In genomic region chr20:4812641-4813075, GRCh38 we compare ENCODE assay signal across 7 cellular contexts. TPM values are rescaled to one million over a fixed set of nuclear protein-coding genes. Genes with fewer than 3 reads are reported as not detected.
A peak's percentile ranks its signal among the peaks of the same experiment; 100 is the strongest.
DNase-seq lines count a peak whose midpoint lies in the region; ATAC-seq and TF ChIP-seq lines count a peak whose summit lies in the region.

No MANE protein-coding gene starts in this region.

- H3K9me2 ChIP-seq in MM.1S (replicated peaks; ENCODE audit: insufficient read depth, low read length), result no peaks in the 10 kb centered on the region

- H4K20me1 ChIP-seq in MM.1S (ENCODE audit: insufficient read depth, low read length), result no peaks in the 10 kb centered on the region

- H3K36me3 ChIP-seq in colonic mucosa (no peaks in the 10 kb centered on the region), MM.1S (replicated peaks; ENCODE audit: insufficient read depth, low read length) (no peaks in the 10 kb centered on the region)

- peak overlapping the region; percentile 88 to 93 for H3K4me3 Mint-ChIP-seq in stimulated activated naive B cell treated with anti-CD40 and anti-IgM and Interleukin-4, amounts not matched to agents 10 μg/mL and 1 μg/mL and 100 μg/mL, for 72 hours

- H2AFZ ChIP-seq in MM.1S (ENCODE audit: low read length), result no peak overlapping the region

- no peak overlapping the region for H3K9ac ChIP-seq in colonic mucosa (ENCODE audit: low read depth in 2 of 2, low read length in 2 of 2)
- H3K9ac ChIP-seq in MM.1S (ENCODE audit: low read length), result no peak overlapping the region

- no peaks in the 10 kb centered on the region for H3K79me2 ChIP-seq in MM.1S (ENCODE audit: low read length)

- intact Hi-C loops in colonic mucosa (cut with DNase I), result no loop called here

- peak overlapping the region; percentile 100 for H3K27ac Mint-ChIP-seq in stimulated activated naive B cell treated with anti-CD40 and anti-IgM and Interleukin-4, amounts not matched to agents 10 μg/mL and 1 μg/mL and 100 μg/mL, for 72 hours

- H3K4me1 ChIP-seq in colonic mucosa (no peaks in the 10 kb centered on the region), MM.1S (ENCODE audit: low read length) (peaks cover 19% of the 10 kb centered on the region)

- H3K27ac ChIP-seq in colonic mucosa (peak overlapping the region; percentile 87), MM.1S (ENCODE audit: low read length) (no peak overlapping the region)

- no peaks in the 10 kb centered on the region; the same call in 1 of the 2 replicates for H3F3A ChIP-seq in MM.1S (ENCODE audit: insufficient read depth, low read length)

- H3K4me1 Mint-ChIP-seq in stimulated activated naive B cell treated with anti-CD40 and anti-IgM and Interleukin-4, amounts not matched to agents 10 μg/mL and 1 μg/mL and 100 μg/mL, for 72 hours, result peaks cover 72 to 97% of the 10 kb centered on the region in 2 donors

- TF ChIP-seq CTCF in colonic mucosa (IDR thresholded peaks at IDR 0.05) (no peak), MM.1S (IDR thresholded peaks at IDR 0.05; ENCODE audit: low read length) (no peak)

- no peaks in the 10 kb centered on the region for H3K27me3 Mint-ChIP-seq in stimulated activated naive B cell treated with anti-CD40 and anti-IgM and Interleukin-4, amounts not matched to agents 10 μg/mL and 1 μg/mL and 100 μg/mL, for 72 hours

- peaks cover 48 to 81% of the 10 kb centered on the region in 2 donors for H3K36me3 Mint-ChIP-seq in stimulated activated naive B cell treated with anti-CD40 and anti-IgM and Interleukin-4, amounts not matched to agents 10 μg/mL and 1 μg/mL and 100 μg/mL, for 72 hours

- H3K9me3 Mint-ChIP-seq in stimulated activated naive B cell treated with anti-CD40 and anti-IgM and Interleukin-4, amounts not matched to agents 10 μg/mL and 1 μg/mL and 100 μg/mL, for 72 hours, result peaks cover 4% of the 10 kb centered on the region in 2 donors

- H3K27me3 ChIP-seq in colonic mucosa (no peaks in the 10 kb centered on the region), MM.1S (replicated peaks; ENCODE audit: insufficient read depth, low read length) (no peaks in the 10 kb centered on the region)

- no peaks in the 10 kb centered on the region for H3K9me3 ChIP-seq in colonic mucosa
- H3K9me3 ChIP-seq in MM.1S (replicated peaks; ENCODE audit: insufficient read depth, low read length), result no peaks in the 10 kb centered on the region

- H3K4me2 ChIP-seq in MM.1S (ENCODE audit: low read depth, low read length), result no peak overlapping the region

- no peak overlapping the region for H3K4me3 ChIP-seq in colonic mucosa
- no peak overlapping the region for H3K4me3 ChIP-seq in MM.1S (ENCODE audit: low read length)

- DNase-seq in MV-4-11 (lab: John Stamatoyannopoulos, UW) (peak; percentile 40), colonic mucosa (no peak), MM.1S (no peak), NCI-H2107 treated with DMSO at 0.1 percent for 48 hours (lab: John Stamatoyannopoulos, UW; ENCODE audit: unreplicated experiment) (no peak), T-helper 9 cell (no peak)
- DNase-seq in stimulated activated naive B cell treated with anti-CD40 and anti-IgM and Interleukin-4, amounts not matched to agents 10 μg/mL and 1 μg/mL and 100 μg/mL, for 72 hours, result peak; percentile 65

- ATAC-seq in GM19438 (IDR thresholded peaks at IDR 0.05; ENCODE audit: low read depth, unreplicated experiment), result peak; percentile 9
- peak; percentile 23 to 24 for ATAC-seq in stimulated activated naive B cell treated with anti-CD40 and anti-IgM and Interleukin-4, amounts not matched to agents 10 μg/mL and 1 μg/mL and 100 μg/mL, for 72 hours (replicated peaks)

RNA-seq across cellular contexts. Expression of gene RASSF2, which starts 10.8 kb away (rescaled TPM):
- total RNA-seq in colonic mucosa, result 1 to 10 TPM; 1.6 to 5.4 TPM

Comparison
In these comparisons a context has a peak if more than half of its experiments do, and no peak if none do; other contexts are left out.
1. DNase-seq: peak in MV-4-11 (single experiment) and stimulated activated naive B cell treated with anti-CD40 and anti-IgM and Interleukin-4, amounts not matched to agents 10 μg/mL and 1 μg/mL and 100 μg/mL, for 72 hours (single experiment); none in colonic mucosa (single experiment), MM.1S (single experiment), NCI-H2107 treated with DMSO at 0.1 percent for 48 hours (single experiment) and T-helper 9 cell (single experiment).